ENCODE assay signal across 14 cellular contexts in the genomic region with DNA sequence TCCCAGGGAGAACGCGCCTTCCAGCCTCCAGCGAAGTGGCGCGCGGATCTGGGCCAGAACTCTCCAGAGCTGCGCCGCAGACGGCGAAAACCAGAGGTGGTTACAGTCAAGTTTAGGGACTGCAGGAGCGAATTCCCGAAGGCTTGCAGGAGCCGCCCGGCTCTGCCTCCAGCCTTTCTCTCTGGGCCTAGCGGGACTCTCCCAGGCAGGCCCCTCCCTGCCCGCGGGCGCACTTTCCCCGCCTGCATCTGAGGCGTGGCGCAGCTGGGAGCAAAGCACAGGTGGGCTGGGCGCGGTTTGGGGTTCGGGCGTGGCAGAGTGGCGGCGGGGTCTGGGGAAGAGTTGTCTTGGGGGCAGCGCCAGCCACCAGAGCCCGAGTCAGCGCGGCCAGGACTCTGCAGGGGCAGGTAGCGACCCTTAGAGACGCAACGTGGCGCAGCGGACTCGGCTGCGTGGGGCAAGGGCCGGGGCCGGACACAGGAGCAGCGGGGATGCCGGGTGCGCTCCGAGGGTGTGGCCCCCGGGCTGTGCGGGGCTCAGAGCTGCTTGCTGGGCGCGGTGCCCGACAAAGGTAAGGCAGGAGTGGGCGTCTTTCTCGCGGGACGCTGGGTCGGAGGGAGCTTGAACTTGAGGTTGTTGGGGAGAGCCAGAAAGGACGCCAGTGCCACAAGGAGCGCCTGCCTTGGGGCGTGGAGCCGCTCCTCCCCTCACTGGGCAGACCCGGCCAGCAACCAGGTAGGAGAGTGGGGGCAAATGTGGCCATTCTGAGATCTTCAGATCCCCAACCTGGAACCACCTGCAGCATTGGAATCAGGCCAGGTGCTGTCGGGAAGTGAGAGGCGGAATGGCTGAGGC.
DNase-seq lines count a peak whose midpoint lies in the region; ATAC-seq and TF ChIP-seq lines count a peak whose summit lies in the region.
"Had no signal": no experiment of that assay in that cellular context is flagged by ENCODE, and none has a peak within 500 bp of the region (broad histone marks: within the 10 kb centered on the region; RNA-seq: fewer than 3 reads in every experiment).

No MANE protein-coding gene starts in this region.

- H3K27ac Mint-ChIP-seq in neural progenitor cell, result no peak overlapping the region
- H3K27ac Mint-ChIP-seq in activated naive CD8-positive, alpha-beta T cell treated with anti-CD3 and anti-CD28 coated beads, Interleukin-2, amount 50 U/mL, for 24 hours, result no peak overlapping the region
- H3K27ac Mint-ChIP-seq: activated CD4-positive, alpha-beta memory T cell treated with anti-CD3 and anti-CD28 coated beads, Interleukin-2, amount 10 ng/mL, durations not matched to agents 7 days and 5 days; activated naive CD4-positive, alpha-beta T cell treated with anti-CD3 and anti-CD28 coated beads, Interleukin-2, amount 50 U/mL, for 72 hours had no signal

- no peaks in the 10 kb centered on the region for H3K9me3 ChIP-seq in neural progenitor cell (ENCODE audit: low read depth)
- H3K9me3 ChIP-seq in HAP-1, result no peaks in the 10 kb centered on the region
- H3K9me3 ChIP-seq: neutrophil, thoracic aorta had no signal

- ATAC-seq in GM21529 (IDR thresholded peaks at IDR 0.05; ENCODE audit: unreplicated experiment), result no peak
- ATAC-seq in GM18873 (IDR thresholded peaks at IDR 0.05; ENCODE audit: low FRiP score, unreplicated experiment), result no peak
- no peak for ATAC-seq in activated naive CD8-positive, alpha-beta T cell treated with anti-CD3 and anti-CD28 coated beads, Interleukin-2, amount 50 U/mL, for 24 hours

- no peak overlapping the region for H3K9ac ChIP-seq in neural progenitor cell
- H3K9ac ChIP-seq: BLaER1 treated with 17β-estradiol and CSF1 and Interleukin-3, amounts not matched to agents 10 nM and 100 nM; GM23248 had no signal

- H3K4me1 Mint-ChIP-seq in neural progenitor cell, result no peaks in the 10 kb centered on the region
- no peaks in the 10 kb centered on the region for H3K4me1 Mint-ChIP-seq in activated naive CD8-positive, alpha-beta T cell treated with anti-CD3 and anti-CD28 coated beads, Interleukin-2, amount 50 U/mL, for 24 hours
- H3K4me1 Mint-ChIP-seq: activated CD4-positive, alpha-beta memory T cell treated with anti-CD3 and anti-CD28 coated beads, Interleukin-2, amount 10 ng/mL, durations not matched to agents 7 days and 5 days had no signal

- H3F3A ChIP-seq in neural progenitor cell (ENCODE audit: low read depth), result no peaks in the 10 kb centered on the region

- peak overlapping the region; percentile 90 for H3K4me2 ChIP-seq in neural progenitor cell
- H3K4me2 ChIP-seq: BLaER1 treated with 17β-estradiol and CSF1 and Interleukin-3, amounts not matched to agents 10 nM and 100 nM had no signal

- TF ChIP-seq CTCF in neural progenitor cell (IDR thresholded peaks at IDR 0.05), result no peak

- peak overlapping the region; percentile 73 for H3K4me3 Mint-ChIP-seq in neural progenitor cell
- H3K4me3 Mint-ChIP-seq in activated naive CD8-positive, alpha-beta T cell treated with anti-CD3 and anti-CD28 coated beads, Interleukin-2, amount 50 U/mL, for 24 hours, result no peak overlapping the region
- H3K4me3 Mint-ChIP-seq: activated CD4-positive, alpha-beta memory T cell treated with anti-CD3 and anti-CD28 coated beads, Interleukin-2, amount 10 ng/mL, durations not matched to agents 7 days and 5 days had no signal

- H3K79me2 ChIP-seq in neural progenitor cell (ENCODE audit: low read depth), result no peaks in the 10 kb centered on the region

- H3K4me3 ChIP-seq in neural progenitor cell (peak overlapping the region; percentile 58), HAP-1 (no peak overlapping the region)
- H3K4me3 ChIP-seq: BLaER1 treated with 17β-estradiol and CSF1 and Interleukin-3, amounts not matched to agents 10 nM and 100 nM; GM23248; thoracic aorta had no signal

- peaks cover 2% of the 10 kb centered on the region for H3K9me3 Mint-ChIP-seq in neural progenitor cell
- peaks cover 11% of the 10 kb centered on the region for H3K9me3 Mint-ChIP-seq in activated naive CD8-positive, alpha-beta T cell treated with anti-CD3 and anti-CD28 coated beads, Interleukin-2, amount 50 U/mL, for 24 hours

- no peaks in the 10 kb centered on the region for H3K36me3 Mint-ChIP-seq in neural progenitor cell
- no peaks in the 10 kb centered on the region for H3K36me3 Mint-ChIP-seq in activated naive CD8-positive, alpha-beta T cell treated with anti-CD3 and anti-CD28 coated beads, Interleukin-2, amount 50 U/mL, for 24 hours (ENCODE audit: low read depth)

- H3K4me1 ChIP-seq in neural progenitor cell (no peaks in the 10 kb centered on the region), HAP-1 (no peaks in the 10 kb centered on the region)

- no peaks in the 10 kb centered on the region for H4K20me1 ChIP-seq in neural progenitor cell (ENCODE audit: low read depth)
- H4K20me1 ChIP-seq: BLaER1 treated with 17β-estradiol and CSF1 and Interleukin-3, amounts not matched to agents 10 nM and 100 nM had no signal

- H3K27me3 ChIP-seq in neural progenitor cell (peaks cover 51% of the 10 kb centered on the region), HAP-1 (ENCODE audit: low read depth) (no peaks in the 10 kb centered on the region)
- H3K27me3 ChIP-seq: BLaER1 treated with 17β-estradiol and CSF1 and Interleukin-3, amounts not matched to agents 10 nM and 100 nM had no signal

- DNase-seq in ELF-1 (ENCODE audit: low read depth, low spot score) (peak; percentile 74), NCI-H748 (lab: John Stamatoyannopoulos, UW; ENCODE audit: unreplicated experiment) (peak; percentile 91), glomerular visceral epithelial cell (ENCODE audit: extremely low spot score) (peak; percentile 40), neural progenitor cell (ENCODE audit: low spot score) (peak; percentile 64), HAP-1 (ENCODE audit: low spot score in 2 of 2) (no peak)
- no peak for DNase-seq in activated naive CD8-positive, alpha-beta T cell treated with anti-CD3 and anti-CD28 coated beads, Interleukin-2, amount 50 U/mL, for 24 hours
- DNase-seq: activated CD4-positive, alpha-beta memory T cell treated with anti-CD3 and anti-CD28 coated beads, Interleukin-2, amount 10 ng/mL, durations not matched to agents 7 days and 5 days; GM23248 had no signal

- H3K36me3 ChIP-seq in neural progenitor cell, result no peaks in the 10 kb centered on the region
- no peaks in the 10 kb centered on the region for H3K36me3 ChIP-seq in HAP-1 (replicated peaks)
- H3K36me3 ChIP-seq: BLaER1 treated with 17β-estradiol and CSF1 and Interleukin-3, amounts not matched to agents 10 nM and 100 nM; neutrophil; thoracic aorta had no signal

- H2AFZ ChIP-seq in neural progenitor cell (replicated peaks), result peak overlapping the region; percentile 84
- H2AFZ ChIP-seq: GM23248 had no signal

- in situ Hi-C loops in HAP-1 (cut with MboI; ENCODE audit: low sequenced_read_pairs), result no loop called here

- H3K27me3 Mint-ChIP-seq in neural progenitor cell (ENCODE audit: insufficient read depth, low read depth), result peaks cover 25% of the 10 kb centered on the region
- H3K27me3 Mint-ChIP-seq in activated naive CD8-positive, alpha-beta T cell treated with anti-CD3 and anti-CD28 coated beads, Interleukin-2, amount 50 U/mL, for 24 hours, result peaks cover 9% of the 10 kb centered on the region
- H3K27me3 Mint-ChIP-seq: activated CD4-positive, alpha-beta memory T cell treated with anti-CD3 and anti-CD28 coated beads, Interleukin-2, amount 10 ng/mL, durations not matched to agents 7 days and 5 days had no signal

- H3K27ac ChIP-seq in neural progenitor cell, result no peak overlapping the region
- H3K27ac ChIP-seq: BLaER1 treated with 17β-estradiol and CSF1 and Interleukin-3, amounts not matched to agents 10 nM and 100 nM; GM23248; neutrophil; thoracic aorta had no signal

Comparison
In these comparisons a context has a peak if more than half of its experiments do, and no peak if none do; other contexts are left out.
1. DNase-seq: peak in ELF-1 (single experiment), NCI-H748 (single experiment), glomerular visceral epithelial cell (single experiment) and neural progenitor cell (single experiment); none in activated naive CD8-positive, alpha-beta T cell treated with anti-CD3 and anti-CD28 coated beads, Interleukin-2, amount 50 U/mL, for 24 hours (single experiment) and HAP-1 (0 of 2).